In the genomic region with DNA sequence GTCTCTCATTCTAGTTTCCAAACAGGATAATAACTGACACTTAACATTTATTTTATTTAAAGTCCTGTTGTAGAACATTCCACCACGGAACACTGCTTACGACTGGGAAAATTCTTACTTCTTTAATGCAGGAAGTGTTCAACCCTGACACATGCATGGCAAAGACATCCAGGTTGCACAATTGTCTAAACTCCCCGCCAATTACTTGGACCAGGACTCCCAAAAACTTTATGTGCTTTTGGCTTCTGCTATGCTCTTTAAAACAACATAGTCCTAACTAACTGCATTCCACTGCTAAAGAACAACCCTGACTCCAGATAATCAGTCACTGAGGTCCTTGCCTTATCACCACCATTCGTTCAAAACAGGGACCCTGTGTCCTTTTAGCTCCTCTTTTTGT, we compare ENCODE assay signal across 8 cellular contexts.
DNase-seq lines count a peak whose midpoint lies in the region; ATAC-seq and TF ChIP-seq lines count a peak whose summit lies in the region.
"Not testable (repeated sequence)": the region's sequence is repeated elsewhere in the genome, so short reads cannot be mapped to it uniquely, and the experiment has no call there.

No MANE protein-coding gene starts in this region.

- H3K27ac ChIP-seq in gastroesophageal sphincter; liver (ENCODE audit: low read depth in 1 of 2, low read length in 2 of 2): not testable (repeated sequence)
- peak overlapping the region; percentile 29 for H3K27ac ChIP-seq in left ventricle myocardium inferior (replicated peaks)

- H3K27me3 ChIP-seq in adipocyte (replicated peaks; ENCODE audit: control insufficient read depth, insufficient read depth, low read length); gastroesophageal sphincter; left ventricle myocardium inferior (ENCODE audit: low read depth); liver (ENCODE audit: control insufficient read depth in 4 of 4, insufficient read depth in 4 of 4, low read length in 3 of 4): not testable (repeated sequence)

- not testable (repeated sequence) for TF ChIP-seq EP300 in gastroesophageal sphincter (IDR thresholded peaks at IDR 0.05)

- WGBS in gastroesophageal sphincter (ENCODE audit: low coverage in 1 of 2), 2 donors: 45 to 66% methylated on average over 4 of the region's 4 CpGs
- WGBS in liver: 74% methylated on average over 4 of the region's 4 CpGs

- not testable (repeated sequence) for TF ChIP-seq POLR2A in gastroesophageal sphincter (IDR thresholded peaks at IDR 0.05)

- DNase-seq in AG10803 (ENCODE audit: low read depth) (peak; percentile 40), choroid plexus epithelial cell (ENCODE audit: low read depth) (peak; percentile 2), fibroblast of peridontal ligament (ENCODE audit: extremely low read depth) (peak; percentile 29), skeletal muscle cell (ENCODE audit: low read depth) (peak; percentile 23)
- not testable (repeated sequence) for DNase-seq in adipocyte (ENCODE audit: low read depth); left ventricle myocardium inferior

- not testable (repeated sequence) for H3K9me3 ChIP-seq in adipocyte (ENCODE audit: control insufficient read depth, low read length); gastroesophageal sphincter; left ventricle myocardium inferior (replicated peaks); liver (ENCODE audit: control insufficient read depth in 4 of 4, low read length in 3 of 4)

- not testable (repeated sequence) for TF ChIP-seq CTCF in AG10803 (conservative IDR thresholded peaks at IDR 0.05; ENCODE audit: low read length); choroid plexus epithelial cell (conservative IDR thresholded peaks at IDR 0.05; ENCODE audit: low read depth, low read length); gastroesophageal sphincter (IDR thresholded peaks at IDR 0.05); left ventricle myocardium inferior (IDR thresholded peaks at IDR 0.05; ENCODE audit: borderline replicate concordance); liver (IDR thresholded peaks at IDR 0.05; ENCODE audit: low read depth, low read length, missing input control)

- not testable (repeated sequence) for H3K9ac ChIP-seq in adipocyte (ENCODE audit: low read length); liver (ENCODE audit: low read depth in 1 of 2, low read length in 2 of 2)

- ATAC-seq in gastroesophageal sphincter: peak; percentile 41

- H3K4me3 ChIP-seq in AG10803 (ENCODE audit: low read length); choroid plexus epithelial cell (ENCODE audit: low read depth, low read length); gastroesophageal sphincter; left ventricle myocardium inferior; liver (ENCODE audit: low read depth in 1 of 3, low read length in 3 of 3); skeletal muscle cell (ENCODE audit: low read depth, low read length): not testable (repeated sequence)
- H3K4me3 ChIP-seq in adipocyte (ENCODE audit: low read length): peak overlapping the region; percentile 15

- H3K36me3 ChIP-seq in adipocyte (ENCODE audit: control insufficient read depth, insufficient read depth, low read length, severe bottlenecking); gastroesophageal sphincter; left ventricle myocardium inferior; liver (ENCODE audit: control insufficient read depth in 4 of 4, insufficient read depth in 3 of 4, low read depth in 1 of 4, low read length in 3 of 4): not testable (repeated sequence)

- H3K4me1 ChIP-seq in adipocyte (ENCODE audit: control insufficient read depth, insufficient read depth, low read length); gastroesophageal sphincter; liver (ENCODE audit: control insufficient read depth in 4 of 4, insufficient read depth in 4 of 4, low read length in 3 of 4): not testable (repeated sequence)
- H3K4me1 ChIP-seq in left ventricle myocardium inferior: peaks cover 10% of the 10 kb centered on the region

- TF ChIP-seq RAD21 in liver (IDR thresholded peaks at IDR 0.05): not testable (repeated sequence)

- intact Hi-C loops in left ventricle myocardium inferior (cut with micrococcal nuclease): not testable (repeated sequence)

TF ChIP-seq in liver, 16 proteins besides CTCF, POLR2A, EP300 and RAD21:
- peak; percentile 66 for TF ChIP-seq NR2F2 (IDR thresholded peaks at IDR 0.05)
TF ChIP-seq in liver: peak in this region for 1; not testable (repeated sequence) for 15.
